8 cellular contexts compared by ENCODE assay signal in the genomic region with DNA sequence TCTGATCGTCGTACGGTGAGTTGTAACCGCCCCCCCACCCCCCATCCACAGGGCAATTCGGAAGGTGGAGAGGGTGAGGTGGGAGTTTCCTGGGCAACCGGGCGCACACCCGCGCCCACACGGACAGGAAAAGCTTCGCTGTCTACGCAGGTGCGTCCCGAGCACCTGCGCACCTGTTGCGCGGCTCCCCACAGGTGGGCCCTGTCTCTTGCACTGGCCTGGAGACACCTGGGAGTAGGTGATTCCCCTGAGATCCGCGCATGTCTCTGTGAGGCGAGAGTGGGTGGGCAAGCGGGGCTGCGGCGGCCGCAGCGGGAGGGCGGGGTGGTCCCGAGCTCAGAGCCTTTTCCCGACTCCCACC. TPM values are rescaled to one million over a fixed set of nuclear protein-coding genes. Genes with fewer than 3 reads are reported as not detected.
DNase-seq lines count a peak whose midpoint lies in the region; ATAC-seq and TF ChIP-seq lines count a peak whose summit lies in the region.

No MANE protein-coding gene starts in this region.

- no peaks in the 10 kb centered on the region for H3K9me3 ChIP-seq in ectodermal cell (ENCODE audit: control insufficient read depth, low read length)
- H3K9me3 ChIP-seq in sigmoid colon, result no peaks in the 10 kb centered on the region

- intact Hi-C loops in sigmoid colon (cut with DNase I), result no loop called here

- no peak for TF ChIP-seq EP300 in sigmoid colon (IDR thresholded peaks at IDR 0.05)

- H3K4me1 ChIP-seq in ectodermal cell (ENCODE audit: control insufficient read depth, insufficient read depth, low read length) (peaks cover 4% of the 10 kb centered on the region), sigmoid colon (peaks cover 0 to 28% (median 25%) of the 10 kb centered on the region in 4 donors)

- H3K27ac ChIP-seq in ectodermal cell (ENCODE audit: insufficient read depth, low read depth, low read length, poor library complexity, severe bottlenecking) (no peak overlapping the region), sigmoid colon (no peak overlapping the region)

- TF ChIP-seq CTCF in GM20000 (IDR thresholded peaks at IDR 0.05; ENCODE audit: extremely low read depth, missing control alignments), result no peak
- no peak for TF ChIP-seq CTCF in sigmoid colon (IDR thresholded peaks at IDR 0.05)

- 15 to 16% methylated on average over 27 to 28 of the region's 28 CpGs for WGBS in ectodermal cell, 2 experiments
- WGBS in sigmoid colon, 2 donors, result 2 to 6% methylated on average over 28 of the region's 28 CpGs

- no peak for ATAC-seq in GM21717 (IDR thresholded peaks at IDR 0.05; ENCODE audit: unreplicated experiment)

- peaks cover 99% of the 10 kb centered on the region for H3K27me3 ChIP-seq in ectodermal cell (ENCODE audit: control insufficient read depth, insufficient read depth, low read length, poor library complexity, severe bottlenecking)
- H3K27me3 ChIP-seq in sigmoid colon, result peaks cover 16 to 55% (median 50%) of the 10 kb centered on the region in 3 donors

- DNase-seq in GM20000 (ENCODE audit: low spot score), result peak; percentile 32
- peak; percentile 44 for DNase-seq in NCI-H1105 treated with DMSO at 0.1 percent for 48 hours (lab: John Stamatoyannopoulos, UW)
- no peak for DNase-seq in sigmoid colon
- no peak for DNase-seq in NCI-H524 (lab: John Stamatoyannopoulos, UW)
- DNase-seq in NCI-H2171 treated with DMSO at 0.1 percent for 48 hours (lab: John Stamatoyannopoulos, UW), result no peak
- DNase-seq in HT-29 (ENCODE audit: low spot score), result no peak

- no peak for TF ChIP-seq POLR2A in sigmoid colon (IDR thresholded peaks at IDR 0.05)

- H3K36me3 ChIP-seq in ectodermal cell (ENCODE audit: control insufficient read depth, insufficient read depth, low read length) (no peaks in the 10 kb centered on the region), sigmoid colon (no peaks in the 10 kb centered on the region)

- H3K4me3 ChIP-seq in ectodermal cell (ENCODE audit: insufficient read depth, low read depth, low read length) (peak overlapping the region; percentile 37), sigmoid colon (peak overlapping the region; percentile 4 to 54 (median 43))

RNA-seq across cellular contexts. Expression of gene ATP6V1C2, which starts 0.5 kb away (rescaled TPM):
- polyA plus RNA-seq in ectodermal cell (2013, experiment 1 of 4), result 0.59 TPM
- 0.64 TPM for polyA plus RNA-seq in ectodermal cell (2013, experiment 2 of 4)
- 0.75 TPM for polyA plus RNA-seq in ectodermal cell (2013, experiment 3 of 4)
- polyA plus RNA-seq in ectodermal cell (2013, experiment 4 of 4), result 0.57 TPM
- under 1 TPM in 1 of 4 donors, not detected in 3; 0.55 TPM for total RNA-seq in sigmoid colon
- polyA plus RNA-seq in sigmoid colon, result under 1 TPM; under 0.01 to 0.93 (median 0.23) TPM
- total RNA-seq in HT-29 (2014; rRNA removed; shearing (Covaris generic)), result not detected in 2 replicates

RNA-seq across cellular contexts. Expression of gene NOL10, which starts 31.2 kb away (rescaled TPM):
- polyA plus RNA-seq in ectodermal cell (2013, experiment 1 of 4), result 28.3 TPM
- polyA plus RNA-seq in ectodermal cell (2013, experiment 2 of 4), result 29.1 TPM
- polyA plus RNA-seq in ectodermal cell (2013, experiment 3 of 4), result 21.9 TPM
- 21.5 TPM for polyA plus RNA-seq in ectodermal cell (2013, experiment 4 of 4)
- 10 to 100 TPM; 30.1 to 36.0 (median 34.4) TPM for total RNA-seq in sigmoid colon
- 10 to 100 TPM; 10.6 to 14.6 (median 11.4) TPM for polyA plus RNA-seq in sigmoid colon
- total RNA-seq in HT-29 (2014; rRNA removed; shearing (Covaris generic)), result 19.0 and 20.5 TPM in 2 replicates

Comparison
In these comparisons a context has a peak if more than half of its experiments do, and no peak if none do; other contexts are left out.
1. DNase-seq: peak in GM20000 (single experiment) and NCI-H1105 treated with DMSO at 0.1 percent for 48 hours (single experiment); none in sigmoid colon (single experiment), NCI-H524 (0 of 2), NCI-H2171 treated with DMSO at 0.1 percent for 48 hours (single experiment) and HT-29 (single experiment).